Comparison of ENCODE assay signal across 8 cellular contexts in the genomic region with DNA sequence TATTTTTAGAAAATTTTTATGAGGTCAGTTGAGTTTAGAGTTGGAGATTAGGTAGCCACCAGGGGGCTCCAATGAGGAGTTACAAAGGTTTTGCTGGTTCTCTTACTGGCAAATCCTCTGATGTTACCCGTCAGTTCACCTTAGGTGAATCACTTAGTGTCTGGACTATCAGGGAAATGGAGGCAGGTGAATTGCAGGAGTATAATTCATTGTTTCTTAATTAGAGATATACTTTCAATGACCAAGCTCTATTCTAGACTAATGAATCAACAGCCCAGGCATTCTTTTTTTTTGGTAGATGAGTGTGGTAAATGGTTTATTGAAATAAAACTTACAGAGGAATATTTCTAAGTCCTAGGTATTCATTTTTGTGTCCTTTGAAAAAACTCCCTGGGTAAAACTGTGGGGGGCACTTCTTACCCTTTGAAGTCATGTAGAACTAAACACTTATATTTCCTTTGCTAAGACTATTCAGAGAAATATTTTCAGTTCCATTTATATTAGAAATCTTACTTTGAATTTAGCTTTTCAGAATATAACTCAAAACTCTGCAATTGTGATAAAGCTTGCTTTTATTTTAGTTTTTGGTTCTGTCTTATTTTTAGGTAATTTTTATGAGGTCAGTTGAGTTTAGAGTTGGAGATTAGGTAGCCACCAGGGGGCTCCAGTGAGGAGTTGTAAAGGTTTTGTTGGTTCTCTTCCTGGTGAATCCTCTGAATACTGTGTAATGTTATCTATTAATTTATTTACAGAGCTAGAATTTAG. TPM values are rescaled to one million over a fixed set of nuclear protein-coding genes. Genes with fewer than 3 reads are reported as not detected.
DNase-seq lines count a peak whose midpoint lies in the region; ATAC-seq, FAIRE-seq and TF ChIP-seq lines count a peak whose summit lies in the region.

No MANE protein-coding gene starts in this region.

- H4K20me1 ChIP-seq in astrocyte (ENCODE audit: insufficient read depth, low read length) = peaks cover 80% of the 10 kb centered on the region

- no peak overlapping the region for H3K27ac ChIP-seq in astrocyte (ENCODE audit: low read depth, low read length)

- H2AFZ ChIP-seq in astrocyte (ENCODE audit: low read depth, low read length) = no peak overlapping the region

- H3K4me2 ChIP-seq in astrocyte (ENCODE audit: low read length) = no peak overlapping the region

- no peak overlapping the region for H3K9ac ChIP-seq in astrocyte (ENCODE audit: low read length)

- H3K4me3 Mint-ChIP-seq in T-cell = no peak overlapping the region
- H3K4me3 Mint-ChIP-seq in astrocyte (ENCODE audit: unreplicated experiment) = no peak overlapping the region

- DNase-seq in ELF-1 (ENCODE audit: low read depth, low spot score) (peak; percentile 58), NB4 (ENCODE audit: low read depth) (peak; percentile 75), T-cell (peak; percentile 21 to 74 (median 62)), astrocyte (ENCODE audit: low read depth) (peak; percentile 36), inferior parietal cortex (ENCODE audit: extremely low spot score) (peak; percentile 58)
- DNase-seq in stimulated activated CD4-positive, alpha-beta T cell treated with anti-CD3 and anti-CD28 coated beads, Interleukin-4, amount 100 ng/mL, for 1 hour = peak; percentile 67

- no peak for FAIRE-seq in astrocyte (lab: Jason Lieb, UNC)

- H3K36me3 Mint-ChIP-seq in T-cell = peaks cover 42% of the 10 kb centered on the region
- peaks cover 11% of the 10 kb centered on the region for H3K36me3 Mint-ChIP-seq in astrocyte (ENCODE audit: low read depth, unreplicated experiment)

- peaks cover 36% of the 10 kb centered on the region for H3K36me3 ChIP-seq in astrocyte (ENCODE audit: insufficient read depth, low read length)

- peaks cover 63% of the 10 kb centered on the region for H3K79me2 ChIP-seq in astrocyte (ENCODE audit: insufficient read depth, low read length)

- H3K27me3 Mint-ChIP-seq in T-cell (no peaks in the 10 kb centered on the region), astrocyte (ENCODE audit: low read depth, unreplicated experiment) (no peaks in the 10 kb centered on the region)

- peak; percentile 82 to 88 (median 84) for ATAC-seq in T-cell (replicated peaks in 1 of 4)
- ATAC-seq in HG02610 (IDR thresholded peaks at IDR 0.05; ENCODE audit: unreplicated experiment) = no peak
- ATAC-seq in GM21515 (IDR thresholded peaks at IDR 0.05; ENCODE audit: unreplicated experiment) = no peak

- no peaks in the 10 kb centered on the region for H3K4me1 ChIP-seq in astrocyte (ENCODE audit: insufficient read depth, low read length)

- no peaks in the 10 kb centered on the region for H3K9me3 ChIP-seq in astrocyte (ENCODE audit: insufficient read depth, low read depth, low read length)

- no peaks in the 10 kb centered on the region for H3K27me3 ChIP-seq in astrocyte (ENCODE audit: insufficient read depth, low read length)

- TF ChIP-seq CTCF in NB4 (IDR thresholded peaks at IDR 0.05; ENCODE audit: low read depth, low read length) (peak; percentile 79), astrocyte (IDR thresholded peaks at IDR 0.05; ENCODE audit: insufficient read depth, low read depth, low read length) (peak; percentile 76)

- no peak overlapping the region for H3K4me3 ChIP-seq in NB4 (ENCODE audit: low read depth, low read length)
- no peak overlapping the region for H3K4me3 ChIP-seq in astrocyte (ENCODE audit: insufficient read depth, low read depth, low read length)

- CTCF ChIA-PET in T-cell (lab: Charles Lee) = interaction anchor here (0.6 to 4.1 kb wide), 43 partner anchors 9 to 416 kb away, joined by 3 to 63 read pairs (median 4); partner anchors contain the start of genes C17orf75 (in 1 of the 2), MYO1D (in 1 of the 2) and PSMD11 (in 1 of the 2)

- peak overlapping the region; percentile 11 to 30 for H3K27ac Mint-ChIP-seq in T-cell
- no peak overlapping the region for H3K27ac Mint-ChIP-seq in astrocyte (ENCODE audit: unreplicated experiment)

- no peak for TF ChIP-seq POLR2A in NB4 (IDR thresholded peaks at IDR 0.05; ENCODE audit: extremely low read depth, insufficient read length)

- H3K4me1 Mint-ChIP-seq in T-cell = peaks cover 31 to 34% (median 34%) of the 10 kb centered on the region in 3 donors
- peaks cover 9% of the 10 kb centered on the region for H3K4me1 Mint-ChIP-seq in astrocyte (ENCODE audit: low read depth, unreplicated experiment)

- POLR2A ChIA-PET in T-cell (lab: Charles Lee) = interaction anchor here in 1 of 2 donors (0.7 kb wide), 1 partner anchor 13 kb away, joined by 3 read pairs; no protein-coding TSS in a partner anchor

- H3K9me3 Mint-ChIP-seq in T-cell (no peaks in the 10 kb centered on the region), astrocyte (ENCODE audit: unreplicated experiment) (no peaks in the 10 kb centered on the region)

RNA-seq across cellular contexts. Expression of gene PSMD11, which starts 17.7 kb away (rescaled TPM):
- 10 to 100 TPM; 56.3 to 72.8 (median 62.9) TPM for total RNA-seq in T-cell
- 118 and 129 TPM in 2 replicates for total RNA-seq in astrocyte

RNA-seq across cellular contexts. Expression of gene CDK5R1, which starts 24.8 kb away (rescaled TPM):
- total RNA-seq in T-cell (10 to 100 TPM in 3 of 5 donors, 1 to 10 TPM in 2; 8.1 to 23.8 (median 14.7) TPM), astrocyte (7.2 and 7.6 TPM in 2 replicates)

Comparison
In these comparisons a context has a peak if more than half of its experiments do, and no peak if none do; other contexts are left out.
1. ATAC-seq: peak in T-cell (4 of 4); none in HG02610 (single experiment) and GM21515 (single experiment).
2. Peak in every context shown above with its lines, with median percentiles within 50 percentile points of each other: DNase-seq.